1 cellular context compared by ENCODE assay signal in the genomic region with DNA sequence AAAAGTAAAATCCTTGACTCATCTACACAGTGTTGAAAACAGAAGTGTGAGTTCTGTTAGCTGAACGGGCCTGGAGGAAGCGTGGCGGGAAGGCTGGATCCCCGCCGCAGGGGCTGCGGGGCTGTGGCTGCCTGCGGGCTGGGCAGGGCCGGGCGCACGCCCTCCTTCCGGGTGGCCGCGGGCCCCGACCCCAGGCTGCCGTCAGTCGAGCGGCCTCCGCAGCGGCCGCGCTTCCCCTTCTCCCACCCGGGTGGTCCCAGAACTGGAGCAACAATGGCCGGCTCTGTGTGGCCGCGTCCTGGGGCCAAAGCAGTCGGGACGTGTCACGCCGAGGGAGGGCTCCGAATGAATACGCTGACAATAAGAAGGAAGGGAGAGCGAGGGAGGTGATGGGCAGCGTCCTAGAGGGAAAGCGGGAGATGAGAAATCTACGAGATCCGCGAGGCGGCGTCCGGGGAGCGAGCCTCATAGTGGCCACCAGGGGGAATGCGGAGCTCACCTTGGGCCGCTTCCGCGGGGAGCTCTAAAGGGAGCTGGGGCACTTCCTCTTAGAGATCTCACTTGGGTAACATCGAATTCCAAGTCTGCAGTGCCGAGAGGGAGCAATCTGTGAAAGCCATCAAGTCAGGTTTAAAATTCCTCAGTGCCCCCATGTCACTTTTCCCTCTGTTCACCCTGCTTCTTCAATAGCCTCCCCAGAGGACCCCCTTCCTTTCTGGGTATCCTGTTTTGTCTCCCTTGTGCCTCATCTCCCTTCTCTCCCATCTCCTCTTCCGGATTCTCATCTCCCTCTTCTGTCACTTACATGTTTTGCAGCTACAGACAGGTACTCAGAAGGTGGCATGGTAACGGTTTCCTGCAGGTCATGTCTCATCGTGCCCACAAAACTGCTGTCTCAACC.
A peak's percentile ranks its signal among the peaks of the same experiment; 100 is the strongest.
TF ChIP-seq lines count a peak whose summit lies in the region.

No MANE protein-coding gene starts in this region.

TF ChIP-seq in WTC11, 78 proteins besides CTCF, POLR2A, EP300 and RAD21 (continued from another document):
- TF ChIP-seq, protein P1, sequence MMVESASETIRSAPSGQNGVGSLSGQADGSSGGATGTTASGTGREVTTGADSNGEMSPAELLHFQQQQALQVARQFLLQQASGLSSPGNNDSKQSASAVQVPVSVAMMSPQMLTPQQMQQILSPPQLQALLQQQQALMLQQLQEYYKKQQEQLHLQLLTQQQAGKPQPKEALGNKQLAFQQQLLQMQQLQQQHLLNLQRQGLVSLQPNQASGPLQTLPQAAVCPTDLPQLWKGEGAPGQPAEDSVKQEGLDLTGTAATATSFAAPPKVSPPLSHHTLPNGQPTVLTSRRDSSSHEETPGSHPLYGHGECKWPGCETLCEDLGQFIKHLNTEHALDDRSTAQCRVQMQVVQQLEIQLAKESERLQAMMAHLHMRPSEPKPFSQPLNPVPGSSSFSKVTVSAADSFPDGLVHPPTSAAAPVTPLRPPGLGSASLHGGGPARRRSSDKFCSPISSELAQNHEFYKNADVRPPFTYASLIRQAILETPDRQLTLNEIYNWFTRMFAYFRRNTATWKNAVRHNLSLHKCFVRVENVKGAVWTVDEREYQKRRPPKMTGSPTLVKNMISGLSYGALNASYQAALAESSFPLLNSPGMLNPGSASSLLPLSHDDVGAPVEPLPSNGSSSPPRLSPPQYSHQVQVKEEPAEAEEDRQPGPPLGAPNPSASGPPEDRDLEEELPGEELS (CRISPR knock-in tag; IDR thresholded peaks at IDR 0.05) = no peak
- TF ChIP-seq, protein P2, sequence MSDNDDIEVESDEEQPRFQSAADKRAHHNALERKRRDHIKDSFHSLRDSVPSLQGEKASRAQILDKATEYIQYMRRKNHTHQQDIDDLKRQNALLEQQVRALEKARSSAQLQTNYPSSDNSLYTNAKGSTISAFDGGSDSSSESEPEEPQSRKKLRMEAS (CRISPR knock-in tag; IDR thresholded peaks at IDR 0.05) = peak; percentile 71
- TF ChIP-seq, protein P3, sequence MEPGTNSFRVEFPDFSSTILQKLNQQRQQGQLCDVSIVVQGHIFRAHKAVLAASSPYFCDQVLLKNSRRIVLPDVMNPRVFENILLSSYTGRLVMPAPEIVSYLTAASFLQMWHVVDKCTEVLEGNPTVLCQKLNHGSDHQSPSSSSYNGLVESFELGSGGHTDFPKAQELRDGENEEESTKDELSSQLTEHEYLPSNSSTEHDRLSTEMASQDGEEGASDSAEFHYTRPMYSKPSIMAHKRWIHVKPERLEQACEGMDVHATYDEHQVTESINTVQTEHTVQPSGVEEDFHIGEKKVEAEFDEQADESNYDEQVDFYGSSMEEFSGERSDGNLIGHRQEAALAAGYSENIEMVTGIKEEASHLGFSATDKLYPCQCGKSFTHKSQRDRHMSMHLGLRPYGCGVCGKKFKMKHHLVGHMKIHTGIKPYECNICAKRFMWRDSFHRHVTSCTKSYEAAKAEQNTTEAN (CRISPR knock-in tag; IDR thresholded peaks at IDR 0.05) = no peak
- TF ChIP-seq, protein P4, sequence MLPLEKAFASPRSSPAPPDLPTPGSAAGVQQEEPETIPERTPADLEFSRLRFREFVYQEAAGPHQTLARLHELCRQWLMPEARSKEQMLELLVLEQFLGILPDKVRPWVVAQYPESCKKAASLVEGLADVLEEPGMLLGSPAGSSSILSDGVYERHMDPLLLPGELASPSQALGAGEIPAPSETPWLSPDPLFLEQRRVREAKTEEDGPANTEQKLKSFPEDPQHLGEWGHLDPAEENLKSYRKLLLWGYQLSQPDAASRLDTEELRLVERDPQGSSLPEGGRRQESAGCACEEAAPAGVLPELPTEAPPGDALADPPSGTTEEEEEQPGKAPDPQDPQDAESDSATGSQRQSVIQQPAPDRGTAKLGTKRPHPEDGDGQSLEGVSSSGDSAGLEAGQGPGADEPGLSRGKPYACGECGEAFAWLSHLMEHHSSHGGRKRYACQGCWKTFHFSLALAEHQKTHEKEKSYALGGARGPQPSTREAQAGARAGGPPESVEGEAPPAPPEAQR (CRISPR knock-in tag; IDR thresholded peaks at IDR 0.05) = no peak
- TF ChIP-seq ZNF219 (CRISPR knock-in tag; IDR thresholded peaks at IDR 0.05; ENCODE audit: borderline replicate concordance) = no peak
- no peak for TF ChIP-seq RORB (CRISPR knock-in tag; IDR thresholded peaks at IDR 0.05)
- TF ChIP-seq NFYB (CRISPR knock-in tag; conservative IDR thresholded peaks at IDR 0.05; ENCODE audit: low read depth) = no peak
- TF ChIP-seq ZNF423 (CRISPR knock-in tag; IDR thresholded peaks at IDR 0.05) = 0 out of 2 replicates have a peak, but pooled peaks have one; percentile 18
- TF ChIP-seq ELF4 (CRISPR knock-in tag; IDR thresholded peaks at IDR 0.05; ENCODE audit: low read depth) = no peak
- no peak for TF ChIP-seq NFE2L1 (CRISPR knock-in tag; IDR thresholded peaks at IDR 0.05)
- TF ChIP-seq ZNF138 (CRISPR knock-in tag; conservative IDR thresholded peaks at IDR 0.05) = no peak
- TF ChIP-seq OVOL2 (CRISPR knock-in tag; IDR thresholded peaks at IDR 0.05; ENCODE audit: borderline replicate concordance) = no peak
- no peak for TF ChIP-seq NR2C2 (CRISPR knock-in tag; IDR thresholded peaks at IDR 0.05)
- no peak for TF ChIP-seq NR3C1 (CRISPR knock-in tag; conservative IDR thresholded peaks at IDR 0.05; ENCODE audit: low read depth)
